8 cellular contexts compared by ENCODE assay signal in genomic region chr17:13597723-13598347, GRCh38. TPM values are rescaled to one million over a fixed set of nuclear protein-coding genes. Genes with fewer than 3 reads are reported as not detected.
DNase-seq lines count a peak whose midpoint lies in the region; ATAC-seq and TF ChIP-seq lines count a peak whose summit lies in the region.

No MANE protein-coding gene starts in this region.

- no peaks in the 10 kb centered on the region for H3K4me1 ChIP-seq in fibroblast of lung (ENCODE audit: control insufficient read depth, extremely low read depth, insufficient read depth, low read length)

- H3K27ac Mint-ChIP-seq in WTC11 = no peak overlapping the region

- H3K4me3 ChIP-seq in Jurkat, Clone E6-1 (ENCODE audit: low read length) = no peak overlapping the region
- peak overlapping the region; percentile 70 to 98 (median 90) for H3K4me3 ChIP-seq in fibroblast of lung (replicated peaks in 1 of 4; ENCODE audit: control extremely low read depth in 1 of 4, insufficient read depth in 1 of 4, low read depth in 3 of 4, low read length in 4 of 4)

- peak; percentile 28; the same call in 1 of the 2 replicates for TF ChIP-seq CTCF in WTC11 (IDR thresholded peaks at IDR 0.05)
- TF ChIP-seq CTCF in fibroblast of lung (conservative IDR thresholded peaks at IDR 0.05 in 1 of 2, IDR thresholded peaks at IDR 0.05 in 1 of 2; ENCODE audit: low read depth in 1 of 2, low read length in 2 of 2) = peak; percentile 50 to 58

- H3K27me3 Mint-ChIP-seq in WTC11 (ENCODE audit: low read depth) = peaks cover 20% of the 10 kb centered on the region

- peaks cover 51% of the 10 kb centered on the region for H3K4me1 Mint-ChIP-seq in WTC11

- no peak for TF ChIP-seq POLR2A in GM18505 (IDR thresholded peaks at IDR 0.05; ENCODE audit: borderline replicate concordance, extremely low read depth, insufficient read depth, insufficient read length)

- peak overlapping the region; percentile 78 for H3K4me2 ChIP-seq in fibroblast of lung (ENCODE audit: extremely low read depth, insufficient read depth, low read length)

- DNase-seq in DMS53 (lab: John Stamatoyannopoulos, UW) (peak; percentile 7), DMS53 treated with DMSO at 0.1 percent for 48 hours (lab: John Stamatoyannopoulos, UW; ENCODE audit: unreplicated experiment) (no peak), WTC11 (ENCODE audit: low spot score) (peak; percentile 19), fibroblast of lung (ENCODE audit: low read depth in 2 of 2) (peak; percentile 69 to 85), putamen (ENCODE audit: low spot score) (peak; percentile 1)
- peak; percentile 14 for DNase-seq in Jurkat, Clone E6-1 (ENCODE audit: low read depth, low spot score)

- H3K27me3 ChIP-seq in fibroblast of lung (ENCODE audit: control insufficient read depth, insufficient read depth, low read length) = no peaks in the 10 kb centered on the region

- no peaks in the 10 kb centered on the region for H3K36me3 Mint-ChIP-seq in WTC11

- ATAC-seq in WTC11 (no peak), GM18505 (IDR thresholded peaks at IDR 0.05; ENCODE audit: unreplicated experiment) (no peak), GM19467 (IDR thresholded peaks at IDR 0.05; ENCODE audit: unreplicated experiment) (no peak)

- peaks cover 79% of the 10 kb centered on the region for H3K79me2 ChIP-seq in fibroblast of lung (ENCODE audit: control insufficient read depth, insufficient read depth, low read length)

- H3K27ac ChIP-seq in fibroblast of lung (ENCODE audit: insufficient read depth, low read length) = peak overlapping the region; percentile 26

- no peak overlapping the region for H3K9ac ChIP-seq in fibroblast of lung (ENCODE audit: insufficient read depth, low read length)

- CTCF ChIA-PET in WTC11 (lab: Charles Lee) = interaction anchor here (1.1 to 1.2 kb wide), 2 partner anchors 261 to 312 kb away, joined by 3 to 4 read pairs; no protein-coding TSS in a partner anchor

- no peaks in the 10 kb centered on the region for H3K36me3 ChIP-seq in fibroblast of lung (ENCODE audit: control insufficient read depth, insufficient read depth, low read length)

- no peaks in the 10 kb centered on the region for H4K20me1 ChIP-seq in fibroblast of lung (ENCODE audit: control insufficient read depth, extremely low read depth, insufficient read depth, low read length)

- H3K4me3 Mint-ChIP-seq in WTC11 = no peak overlapping the region

- H3K9me3 Mint-ChIP-seq in WTC11 = no peaks in the 10 kb centered on the region

- H2AFZ ChIP-seq in fibroblast of lung (ENCODE audit: low read length) = no peak overlapping the region

- no peaks in the 10 kb centered on the region for H3K9me3 ChIP-seq in fibroblast of lung (ENCODE audit: control insufficient read depth, insufficient read depth, low read depth, low read length)

- POLR2A ChIA-PET in WTC11 (lab: Charles Lee) = no interaction called here

TF ChIP-seq in WTC11, 78 proteins besides CTCF, POLR2A, EP300 and RAD21:
- no peak for TF ChIP-seq HMGA2 (CRISPR knock-in tag; IDR thresholded peaks at IDR 0.05)

RNA-seq across cellular contexts. Expression of gene HS3ST3A1, which starts 3.9 kb away (rescaled TPM):
- not detected for polyA plus RNA-seq in Jurkat, Clone E6-1 (2012; ENCODE audit: insufficient read depth, insufficient read length)
- total RNA-seq in WTC11 (2021) = 5.2 to 9.7 TPM (median 5.9 TPM) in 3 replicates
- 28.5 and 48.7 TPM in 2 replicates for total RNA-seq in fibroblast of lung
- polyA plus RNA-seq in fibroblast of lung = 2.4 and 13.1 TPM in 2 replicates
- 3.3 and 25.2 TPM in 2 replicates for polyA plus RNA-seq in fibroblast of lung (2012)
- polyA minus RNA-seq in fibroblast of lung (ENCODE audit: low replicate concordance) = 1.2 and 4.0 TPM in 2 replicates
